ENCODE assay signal across 12 cellular contexts in the genomic region with DNA sequence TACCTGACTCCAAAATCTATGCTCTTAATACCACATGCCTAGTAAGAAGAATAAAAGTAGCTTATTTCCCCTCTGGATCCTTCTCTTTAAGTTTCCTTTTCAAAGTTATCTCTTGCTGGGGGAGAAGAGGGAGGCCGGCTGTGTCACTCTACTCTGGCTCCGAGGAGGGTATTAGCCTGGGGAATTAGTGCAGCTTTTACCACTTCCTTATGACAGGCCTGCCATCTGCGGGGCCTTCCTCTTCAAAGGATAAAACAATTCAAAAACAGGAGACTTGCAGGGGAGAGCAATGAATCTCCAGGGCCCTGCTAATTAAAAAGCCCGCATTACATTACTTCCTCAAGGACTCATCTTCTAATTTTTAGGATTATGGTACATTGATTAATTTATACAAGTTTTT.
"Had no signal": no experiment of that assay in that cellular context is flagged by ENCODE, and none has a peak within 500 bp of the region (broad histone marks: within the 10 kb centered on the region; RNA-seq: fewer than 3 reads in every experiment).

No MANE protein-coding gene starts in this region.

- H3K9me3 Mint-ChIP-seq: stimulated activated naive CD8-positive, alpha-beta T cell treated with anti-CD3 and anti-CD28 coated beads, Interleukin-15, Interleukin-2, amounts not matched to agents 100 ng/mL and 50 ng/mL, for 24 hours had no signal

- H3K9me3 ChIP-seq: mucosa of descending colon, transverse colon had no signal

- H3K4me1 ChIP-seq: transverse colon had no signal

- H3K4me3 ChIP-seq: mucosa of descending colon, transverse colon had no signal

- H3K4me1 Mint-ChIP-seq: naive B cell had no signal

- DNase-seq: activated CD4-positive, alpha-beta T cell treated with anti-CD3 and anti-CD28 coated beads for 1 hour; activated gamma-delta T cell; dermis blood vessel endothelial cell; effector memory CD8-positive, alpha-beta T cell; left ventricle myocardium superior; mucosa of descending colon; naive B cell; T-helper 2 cell; transverse colon had no signal

- H3K36me3 ChIP-seq: transverse colon had no signal

- H3K27ac ChIP-seq: transverse colon, VCaP had no signal

- H3K36me3 Mint-ChIP-seq: activated naive CD8-positive, alpha-beta T cell; naive B cell had no signal

- H3K27me3 ChIP-seq: transverse colon had no signal

- H3K27ac Mint-ChIP-seq: activated naive CD8-positive, alpha-beta T cell; effector memory CD8-positive, alpha-beta T cell; stimulated activated naive CD8-positive, alpha-beta T cell treated with anti-CD3 and anti-CD28 coated beads, Interleukin-15, Interleukin-2, amounts not matched to agents 100 ng/mL and 50 ng/mL, for 24 hours had no signal

- H3K4me3 Mint-ChIP-seq: activated naive CD8-positive, alpha-beta T cell; effector memory CD8-positive, alpha-beta T cell; naive B cell; stimulated activated naive CD8-positive, alpha-beta T cell treated with anti-CD3 and anti-CD28 coated beads, Interleukin-15, Interleukin-2, amounts not matched to agents 100 ng/mL and 50 ng/mL, for 24 hours had no signal
